8 cellular contexts compared by ENCODE assay signal in the genomic region with DNA sequence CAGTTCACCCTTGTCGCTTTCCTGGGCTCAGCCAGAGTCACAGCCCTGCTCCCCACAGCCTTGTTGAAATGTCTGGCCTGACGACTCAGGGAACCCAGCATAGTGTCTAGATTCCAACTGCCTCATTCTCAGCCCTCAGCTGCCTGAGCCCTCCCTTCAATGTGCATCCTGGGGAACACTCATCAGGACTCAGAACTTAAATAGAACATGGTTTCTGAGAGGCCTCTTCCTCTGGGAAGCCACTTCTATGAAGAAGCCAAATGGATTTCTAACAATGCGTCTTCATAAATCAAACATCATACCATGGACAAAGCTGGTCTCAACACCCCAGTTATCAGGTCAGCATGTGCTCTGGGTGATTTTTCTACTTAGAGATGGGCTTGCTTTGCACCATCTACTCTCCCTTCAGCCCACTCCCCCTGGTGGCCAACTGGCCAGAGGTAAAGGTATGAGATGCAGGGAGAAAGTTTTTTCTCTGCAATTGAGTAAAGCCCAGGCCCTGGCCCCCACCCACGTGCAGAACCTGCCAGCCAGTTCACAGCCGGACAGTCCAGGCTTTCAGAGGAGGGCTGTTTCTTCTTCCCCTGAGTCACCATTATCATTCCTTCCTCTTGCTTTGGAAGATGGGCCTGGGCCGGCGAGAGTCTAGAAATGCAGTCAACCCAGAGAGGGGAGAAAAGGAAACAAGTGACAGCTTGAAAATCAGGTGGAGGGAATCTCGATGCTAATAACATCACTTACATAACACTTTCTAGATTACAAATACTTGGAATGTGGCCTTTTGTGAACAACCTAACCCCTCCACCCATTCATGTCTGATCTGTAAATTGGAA. TPM values are rescaled to one million over a fixed set of nuclear protein-coding genes. Genes with fewer than 3 reads are reported as not detected.
A peak's percentile ranks its signal among the peaks of the same experiment; 100 is the strongest.
DNase-seq lines count a peak whose midpoint lies in the region; ATAC-seq, FAIRE-seq and TF ChIP-seq lines count a peak whose summit lies in the region.

No MANE protein-coding gene starts in this region.

- H3K36me3 ChIP-seq in H1 (ENCODE audit: control insufficient read depth in 2 of 4, insufficient read depth in 4 of 4, low read length in 3 of 4) (no peaks in the 10 kb centered on the region), thoracic aorta (no peaks in the 10 kb centered on the region)

- no peak overlapping the region for H2AFZ ChIP-seq in H1 (ENCODE audit: low read length)

- no peak overlapping the region for H2BK20ac ChIP-seq in H1 (ENCODE audit: low read length)

- TF ChIP-seq POLR2A in H1 (IDR thresholded peaks at IDR 0.05; ENCODE audit: control extremely low read depth in 1 of 2, low read depth in 2 of 2, low read length in 2 of 2) = no peak

- no peaks in the 10 kb centered on the region for H3K79me2 ChIP-seq in H1 (ENCODE audit: control insufficient read depth in 1 of 2, insufficient read depth in 2 of 2, low read length in 2 of 2)

- peak overlapping the region; percentile 62 for H3K27ac Mint-ChIP-seq in activated CD8-positive, alpha-beta T cell treated with anti-CD3 and anti-CD28 coated beads for 36 hours
- no peak overlapping the region for H3K27ac Mint-ChIP-seq in nephron

- H2BK12ac ChIP-seq in H1 (ENCODE audit: low read depth, low read length) = no peak overlapping the region

- no peak overlapping the region for H3K9ac ChIP-seq in H1 (replicated peaks in 1 of 4; ENCODE audit: extremely low read depth in 1 of 4, low read depth in 3 of 4, low read length in 3 of 4)

- H4K8ac ChIP-seq in H1 (ENCODE audit: extremely low read depth, insufficient read depth, low read length) = no peak overlapping the region

- CTCF ChIA-PET in activated CD8-positive, alpha-beta T cell treated with anti-CD3 and anti-CD28 coated beads for 36 hours (lab: Charles Lee) = interaction anchor here (0.7 to 6.8 kb wide), 20 partner anchors 10 to 148 kb away, joined by 3 to 107 read pairs (median 4); a partner anchor contains a TSS
- CTCF ChIA-PET in H1 (lab: Charles Lee; ENCODE audit: partially characterized antibody) = interaction anchor here (0.7 to 4.3 kb wide), 43 partner anchors 10 to 240 kb away, joined by 3 to 60 read pairs (median 4); a partner anchor contains a TSS

- no peaks in the 10 kb centered on the region for H3K27me3 Mint-ChIP-seq in activated CD8-positive, alpha-beta T cell treated with anti-CD3 and anti-CD28 coated beads for 36 hours
- H3K27me3 Mint-ChIP-seq in nephron (ENCODE audit: low read depth) = peaks cover 6% of the 10 kb centered on the region

- FAIRE-seq in H1 (lab: Jason Lieb, UNC) = peak; percentile 86

- no peak overlapping the region for H2BK120ac ChIP-seq in H1 (replicated peaks; ENCODE audit: low read depth, low read length)

- H3K56ac ChIP-seq in H1 (replicated peaks; ENCODE audit: insufficient read length, low read depth, low read length) = no peak overlapping the region

- H3K4me1 Mint-ChIP-seq in activated CD8-positive, alpha-beta T cell treated with anti-CD3 and anti-CD28 coated beads for 36 hours (ENCODE audit: low read depth) = peaks cover 34% of the 10 kb centered on the region
- no peaks in the 10 kb centered on the region for H3K4me1 Mint-ChIP-seq in nephron

- H4K20me1 ChIP-seq in H1 (replicated peaks in 1 of 2; ENCODE audit: control insufficient read depth in 1 of 2, insufficient read depth in 2 of 2, low read length in 2 of 2) = no peaks in the 10 kb centered on the region

- H3K4ac ChIP-seq in H1 (replicated peaks; ENCODE audit: insufficient read length, low read depth, low read length) = no peak overlapping the region

- H3K4me3 Mint-ChIP-seq in activated CD8-positive, alpha-beta T cell treated with anti-CD3 and anti-CD28 coated beads for 36 hours = no peak overlapping the region
- no peak overlapping the region for H3K4me3 Mint-ChIP-seq in nephron

- ATAC-seq in GM18907 (IDR thresholded peaks at IDR 0.05; ENCODE audit: unreplicated experiment) = peak; percentile 47
- peak; percentile 84 for ATAC-seq in activated CD8-positive, alpha-beta T cell treated with anti-CD3 and anti-CD28 coated beads for 36 hours
- ATAC-seq in thoracic aorta (ENCODE audit: insufficient number of reproducible peaks, low FRiP score, low read depth) = no peak

- no peaks in the 10 kb centered on the region for H3K23me2 ChIP-seq in H1 (ENCODE audit: low read depth, low read length)

- no peaks in the 10 kb centered on the region for H3K4me1 ChIP-seq in H1 (replicated peaks in 1 of 4; ENCODE audit: control insufficient read depth in 3 of 4, insufficient read depth in 4 of 4, low read length in 3 of 4)
- H3K4me1 ChIP-seq in thoracic aorta (ENCODE audit: control insufficient read depth in 1 of 2, low read depth in 2 of 2) = no peaks in the 10 kb centered on the region

- no peak overlapping the region for H2AK5ac ChIP-seq in H1 (ENCODE audit: low read depth, low read length)

- H3K23ac ChIP-seq in H1 (ENCODE audit: insufficient read length) = no peak overlapping the region

- H3K4me2 ChIP-seq in H1 (ENCODE audit: insufficient read depth in 1 of 2, low read depth in 2 of 2, low read length in 2 of 2) = no peak overlapping the region

- H3K27me3 ChIP-seq in H1 (replicated peaks in 1 of 4; ENCODE audit: control insufficient read depth in 3 of 4, extremely low read depth in 1 of 4, insufficient read depth in 3 of 4, low read length in 3 of 4) (no peaks in the 10 kb centered on the region), thoracic aorta (replicated peaks; ENCODE audit: insufficient read depth) (no peaks in the 10 kb centered on the region)

- TF ChIP-seq EP300 in H1 (IDR thresholded peaks at IDR 0.05; ENCODE audit: borderline replicate concordance in 1 of 2, low read depth in 2 of 2, low read length in 2 of 2) = no peak

- no peaks in the 10 kb centered on the region for H3K79me1 ChIP-seq in H1 (ENCODE audit: low read depth, low read length)

- H3K4me3 ChIP-seq in H1 (ENCODE audit: extremely low read depth in 1 of 4, insufficient read depth in 2 of 4, low read depth in 3 of 4, low read length in 4 of 4) (no peak overlapping the region), thoracic aorta (no peak overlapping the region)

- no peak overlapping the region for H3K27ac ChIP-seq in H1 (ENCODE audit: low read depth, low read length)
- H3K27ac ChIP-seq in thoracic aorta = no peak overlapping the region

- intact Hi-C loops in activated CD8-positive, alpha-beta T cell treated with anti-CD3 and anti-CD28 coated beads for 36 hours (cut with micrococcal nuclease) = loop anchor here (2.0 kb wide), 2 partner anchors 54 to 104 kb away; no protein-coding TSS in a partner anchor

- H3K14ac ChIP-seq in H1 (ENCODE audit: insufficient read length) = no peak overlapping the region

- no peaks in the 10 kb centered on the region for H3K9me3 Mint-ChIP-seq in activated CD8-positive, alpha-beta T cell treated with anti-CD3 and anti-CD28 coated beads for 36 hours
- H3K9me3 Mint-ChIP-seq in nephron = no peaks in the 10 kb centered on the region

- H2BK15ac ChIP-seq in H1 (ENCODE audit: low read length) = no peak overlapping the region

- H4K5ac ChIP-seq in H1 (ENCODE audit: insufficient read length, low read depth, low read length) = no peak overlapping the region

- DNase-seq in AG08396 (ENCODE audit: low spot score) (peak; percentile 16), NCI-H510A (lab: John Stamatoyannopoulos, UW) (peak; percentile 23), H1 (ENCODE audit: low read depth in 1 of 2, low spot score in 2 of 2) (peak in 1 of 2 experiments; percentile 91), thoracic aorta (ENCODE audit: low spot score) (no peak), globus pallidus (ENCODE audit: low spot score) (no peak)
- peak; percentile 89 for DNase-seq in activated CD8-positive, alpha-beta T cell treated with anti-CD3 and anti-CD28 coated beads for 36 hours

- TF ChIP-seq RAD21 in H1 (IDR thresholded peaks at IDR 0.05 in 1 of 2, conservative IDR thresholded peaks at IDR 0.05 in 1 of 2; ENCODE audit: low read depth in 2 of 2, low read length in 2 of 2) = peak; percentile 75 to 80

- H3K36me3 Mint-ChIP-seq in activated CD8-positive, alpha-beta T cell treated with anti-CD3 and anti-CD28 coated beads for 36 hours (ENCODE audit: low read depth) = peaks cover 4% of the 10 kb centered on the region
- H3K36me3 Mint-ChIP-seq in nephron (ENCODE audit: low read depth) = no peaks in the 10 kb centered on the region

- peak; percentile 68 for TF ChIP-seq CTCF in activated CD8-positive, alpha-beta T cell treated with anti-CD3 and anti-CD28 coated beads for 36 hours (IDR thresholded peaks at IDR 0.05)
- TF ChIP-seq CTCF in H1 (IDR thresholded peaks at IDR 0.05; ENCODE audit: control extremely low read depth in 1 of 3, insufficient read depth in 1 of 3, low read depth in 1 of 3, low read length in 3 of 3) (peak; percentile 82 to 93 (median 89)), nephron (IDR thresholded peaks at IDR 0.05; ENCODE audit: unreplicated experiment in 3 of 3) (peak; percentile 52 to 69 (median 57)), thoracic aorta (IDR thresholded peaks at IDR 0.05) (peak; percentile 42)

- no peak overlapping the region for H2BK5ac ChIP-seq in H1 (ENCODE audit: low read depth, low read length)

- H3K9me3 ChIP-seq in H1 (ENCODE audit: insufficient read depth in 2 of 2, low read depth in 1 of 2, low read length in 1 of 2) (no peaks in the 10 kb centered on the region), thoracic aorta (no peaks in the 10 kb centered on the region)

- POLR2A ChIA-PET in activated CD8-positive, alpha-beta T cell treated with anti-CD3 and anti-CD28 coated beads for 36 hours (lab: Charles Lee) = interaction anchor here (1.1 to 1.5 kb wide), 3 partner anchors 13 to 54 kb away, joined by 3 read pairs; no protein-coding TSS in a partner anchor
- POLR2A ChIA-PET in H1 (lab: Charles Lee; ENCODE audit: partially characterized antibody) = interaction anchor here (1.2 kb wide), 1 partner anchor 81 kb away, joined by 3 read pairs; no protein-coding TSS in a partner anchor

- WGBS in H1 (ENCODE audit: extremely low coverage in 1 of 2, insufficient coverage in 1 of 2, insufficient read length in 1 of 2, insufficient replicate concordance in 2 of 2, low coverage in 1 of 2, low lambda C conversion rate in 2 of 2, missing lambda C conversion rate in 1 of 2), 2 experiments = 65% methylated on average over 8 of the region's 8 CpGs; no CpG with 5 or more reads in 1 of the 2 experiments

- H4K91ac ChIP-seq in H1 (replicated peaks; ENCODE audit: insufficient read length, low read length) = no peak overlapping the region

- H3K18ac ChIP-seq in H1 (ENCODE audit: extremely low read depth, low read length) = no peak overlapping the region

RNA-seq across cellular contexts. Expression of a gene that starts 32.1 kb away (rescaled TPM):
- total RNA-seq in activated CD8-positive, alpha-beta T cell treated with anti-CD3 and anti-CD28 coated beads for 36 hours = 1 to 10 TPM; 1.4 to 1.8 TPM
- total RNA-seq in H1 (2021; fragmentation: NEBNext Ultra II Directional; extraction: Animal tissue kit (Norgen Biotek cat#: 25700)) = not detected in 2 replicates
- not detected in 2 replicates for polyA plus RNA-seq in H1 (2011; rRNA removed)
- polyA plus RNA-seq in H1 (2011; cell fraction: cytosol; rRNA removed) = not detected
- polyA plus RNA-seq in H1 (2011; cell fraction: nucleus; rRNA removed) = not detected
- polyA plus RNA-seq in H1 (2012, experiment 1 of 2) = not detected in 4 replicates
- polyA plus RNA-seq in H1 (2012, experiment 2 of 2) = not detected
- polyA plus RNA-seq in H1 (2013, experiment 1 of 2) = not detected
- not detected for polyA plus RNA-seq in H1 (2013, experiment 2 of 2)
- not detected in 2 replicates for polyA minus RNA-seq in H1 (2011; rRNA and poly(A)+ RNA removed)
- not detected for polyA minus RNA-seq in H1 (2011; cell fraction: cytosol; rRNA and poly(A)+ RNA removed)
- not detected for polyA minus RNA-seq in H1 (2011; cell fraction: nucleus; rRNA and poly(A)+ RNA removed)
- total RNA-seq in thoracic aorta = 1 to 10 TPM in 1 of 2 donors, under 1 TPM in 1; 0.78 to 2.2 TPM

RNA-seq across cellular contexts. Expression of a gene that starts 34.6 kb away (rescaled TPM):
- 10 to 100 TPM; 19.1 to 19.5 TPM for total RNA-seq in activated CD8-positive, alpha-beta T cell treated with anti-CD3 and anti-CD28 coated beads for 36 hours
- total RNA-seq in H1 (2021; fragmentation: NEBNext Ultra II Directional; extraction: Animal tissue kit (Norgen Biotek cat#: 25700)) = not detected in 2 replicates
- polyA plus RNA-seq in H1 (2011; rRNA removed) = not detected in 2 replicates
- polyA plus RNA-seq in H1 (2011; cell fraction: cytosol; rRNA removed) = not detected
- not detected for polyA plus RNA-seq in H1 (2011; cell fraction: nucleus; rRNA removed)
- not detected in 4 replicates for polyA plus RNA-seq in H1 (2012, experiment 1 of 2)
- polyA plus RNA-seq in H1 (2012, experiment 2 of 2) = not detected
- not detected for polyA plus RNA-seq in H1 (2013, experiment 1 of 2)
- not detected for polyA plus RNA-seq in H1 (2013, experiment 2 of 2)
- not detected in 2 replicates for polyA minus RNA-seq in H1 (2011; rRNA and poly(A)+ RNA removed)
- not detected for polyA minus RNA-seq in H1 (2011; cell fraction: cytosol; rRNA and poly(A)+ RNA removed)
- not detected for polyA minus RNA-seq in H1 (2011; cell fraction: nucleus; rRNA and poly(A)+ RNA removed)
- total RNA-seq in thoracic aorta = under 1 TPM; 0.41 to 0.71 TPM

RNA-seq across cellular contexts. Expression of a gene that starts 54.4 kb away (rescaled TPM):
- not detected for total RNA-seq in activated CD8-positive, alpha-beta T cell treated with anti-CD3 and anti-CD28 coated beads for 36 hours
- not detected in 2 replicates for total RNA-seq in H1 (2021; fragmentation: NEBNext Ultra II Directional; extraction: Animal tissue kit (Norgen Biotek cat#: 25700))
- polyA plus RNA-seq in H1 (2011; rRNA removed) = not detected in 2 replicates
- not detected for polyA plus RNA-seq in H1 (2011; cell fraction: cytosol; rRNA removed)
- not detected for polyA plus RNA-seq in H1 (2011; cell fraction: nucleus; rRNA removed)
- polyA plus RNA-seq in H1 (2012, experiment 1 of 2) = not detected in 4 replicates
- polyA plus RNA-seq in H1 (2012, experiment 2 of 2) = not detected
- not detected for polyA plus RNA-seq in H1 (2013, experiment 1 of 2)
- polyA plus RNA-seq in H1 (2013, experiment 2 of 2) = not detected
- polyA minus RNA-seq in H1 (2011; rRNA and poly(A)+ RNA removed) = not detected in 2 replicates
- polyA minus RNA-seq in H1 (2011; cell fraction: cytosol; rRNA and poly(A)+ RNA removed) = not detected
- not detected for polyA minus RNA-seq in H1 (2011; cell fraction: nucleus; rRNA and poly(A)+ RNA removed)
- 10 to 100 TPM in 1 of 2 donors, under 1 TPM in 1; 0.56 to 51.7 TPM for total RNA-seq in thoracic aorta

Comparison
In these comparisons a context has a peak if more than half of its experiments do, and no peak if none do; other contexts are left out.
1. DNase-seq: peak in AG08396 (single experiment), NCI-H510A (single experiment) and activated CD8-positive, alpha-beta T cell treated with anti-CD3 and anti-CD28 coated beads for 36 hours (single experiment); none in thoracic aorta (single experiment) and globus pallidus (single experiment).
2. RNA of a gene that starts 34.6 kb away (total RNA-seq): 19.1 to 19.5 TPM in activated CD8-positive, alpha-beta T cell treated with anti-CD3 and anti-CD28 coated beads for 36 hours; 0.41 to 0.71 TPM in thoracic aorta and not detected in H1; every median in the first group is over 10 times any median in the second.
3. Peak in every context shown above with its lines, with median percentiles within 50 percentile points of each other: CTCF ChIP-seq.